8 cellular contexts compared by ENCODE assay signal in the genomic region with DNA sequence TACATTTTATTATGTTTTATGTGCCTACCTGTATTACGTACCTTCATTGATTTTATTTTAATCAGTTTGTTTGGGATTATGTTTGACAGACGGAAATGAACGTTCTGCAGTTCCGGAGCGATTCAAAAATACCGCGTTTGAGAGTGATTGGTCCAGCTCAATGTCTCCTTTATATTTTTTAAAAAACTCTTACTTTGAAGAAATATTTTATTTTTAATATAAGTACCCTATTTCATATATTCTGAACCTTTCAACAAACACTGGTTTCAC.
DNase-seq lines count a peak whose midpoint lies in the region; ATAC-seq and TF ChIP-seq lines count a peak whose summit lies in the region.

No MANE protein-coding gene starts in this region.

- H3K36me3 Mint-ChIP-seq in mesothelial cell of epicardium, result no peaks in the 10 kb centered on the region

- H3K4me3 Mint-ChIP-seq in mesothelial cell of epicardium, result peak overlapping the region; percentile 95

- no peak for ATAC-seq in HG03432 (IDR thresholded peaks at IDR 0.05; ENCODE audit: unreplicated experiment)

- H3K9me3 ChIP-seq in NT2/D1 (ENCODE audit: insufficient read depth, low read length) (0 out of 2 replicates have a peak, but pooled peaks cover 4% of the 10 kb centered on the region), colonic mucosa (no peaks in the 10 kb centered on the region)

- no peaks in the 10 kb centered on the region for H3K9me3 Mint-ChIP-seq in mesothelial cell of epicardium

- no peaks in the 10 kb centered on the region for H3K27me3 Mint-ChIP-seq in mesothelial cell of epicardium (ENCODE audit: low read depth)

- H3K4me1 ChIP-seq in NT2/D1 (ENCODE audit: insufficient read depth, insufficient read length), result no peaks in the 10 kb centered on the region
- H3K4me1 ChIP-seq in colonic mucosa, result no peaks in the 10 kb centered on the region

- no peaks in the 10 kb centered on the region for H3K27me3 ChIP-seq in NT2/D1 (ENCODE audit: insufficient read depth, insufficient read length)
- no peaks in the 10 kb centered on the region for H3K27me3 ChIP-seq in colonic mucosa

- H3K4me3 ChIP-seq in NT2/D1 (ENCODE audit: insufficient read length, low read depth), result peak overlapping the region; percentile 87
- peak overlapping the region; percentile 49 for H3K4me3 ChIP-seq in colonic mucosa

- H3K4me1 Mint-ChIP-seq in mesothelial cell of epicardium, result peaks cover 35% of the 10 kb centered on the region

- TF ChIP-seq CTCF in colonic mucosa (IDR thresholded peaks at IDR 0.05) (no peak), mesothelial cell of epicardium (IDR thresholded peaks at IDR 0.05; ENCODE audit: unreplicated experiment) (no peak)

- intact Hi-C loops in colonic mucosa (cut with DNase I), result no loop called here

- H3K27ac ChIP-seq in colonic mucosa, result peak overlapping the region; percentile 89
- no peak overlapping the region for H3K27ac ChIP-seq in substantia nigra (ENCODE audit: low read depth, low read length, poor library complexity, severe bottlenecking)

- peak overlapping the region; percentile 94 for H3K9ac ChIP-seq in NT2/D1 (ENCODE audit: insufficient read length, low read depth)
- H3K9ac ChIP-seq in colonic mucosa (ENCODE audit: low read depth in 2 of 2, low read length in 2 of 2), result peak overlapping the region in 1 of 2 donors; percentile 93

- peaks cover 3% of the 10 kb centered on the region for H3K36me3 ChIP-seq in NT2/D1 (ENCODE audit: insufficient read depth, insufficient read length, low read length)
- no peaks in the 10 kb centered on the region for H3K36me3 ChIP-seq in colonic mucosa

- H3K27ac Mint-ChIP-seq in mesothelial cell of epicardium, result peak overlapping the region; percentile 95

- DNase-seq in NCI-H2029 (lab: John Stamatoyannopoulos, UW), result peak; percentile 87
- DNase-seq in NCI-H2029 treated with DMSO at 0.1 percent for 48 hours (lab: John Stamatoyannopoulos, UW), result no peak
- DNase-seq in NT2/D1 (ENCODE audit: low read depth, low spot score), result no peak
- DNase-seq in colonic mucosa, result peak; percentile 55
- no peak for DNase-seq in mesothelial cell of epicardium (ENCODE audit: low spot score in 2 of 2, unreplicated experiment in 2 of 2)
- DNase-seq in substantia nigra (lab: John Stamatoyannopoulos, UW), result no peak
- DNase-seq in RPMI8226, result no peak

Comparison
In these comparisons a context has a peak if more than half of its experiments do, and no peak if none do; other contexts are left out.
1. DNase-seq: peak in NCI-H2029 (single experiment) and colonic mucosa (single experiment); none in NCI-H2029 treated with DMSO at 0.1 percent for 48 hours (single experiment), NT2/D1 (single experiment), mesothelial cell of epicardium (0 of 2), substantia nigra (0 of 49) and RPMI8226 (single experiment).